ENCODE assay signal across 10 cellular contexts in the genomic region with DNA sequence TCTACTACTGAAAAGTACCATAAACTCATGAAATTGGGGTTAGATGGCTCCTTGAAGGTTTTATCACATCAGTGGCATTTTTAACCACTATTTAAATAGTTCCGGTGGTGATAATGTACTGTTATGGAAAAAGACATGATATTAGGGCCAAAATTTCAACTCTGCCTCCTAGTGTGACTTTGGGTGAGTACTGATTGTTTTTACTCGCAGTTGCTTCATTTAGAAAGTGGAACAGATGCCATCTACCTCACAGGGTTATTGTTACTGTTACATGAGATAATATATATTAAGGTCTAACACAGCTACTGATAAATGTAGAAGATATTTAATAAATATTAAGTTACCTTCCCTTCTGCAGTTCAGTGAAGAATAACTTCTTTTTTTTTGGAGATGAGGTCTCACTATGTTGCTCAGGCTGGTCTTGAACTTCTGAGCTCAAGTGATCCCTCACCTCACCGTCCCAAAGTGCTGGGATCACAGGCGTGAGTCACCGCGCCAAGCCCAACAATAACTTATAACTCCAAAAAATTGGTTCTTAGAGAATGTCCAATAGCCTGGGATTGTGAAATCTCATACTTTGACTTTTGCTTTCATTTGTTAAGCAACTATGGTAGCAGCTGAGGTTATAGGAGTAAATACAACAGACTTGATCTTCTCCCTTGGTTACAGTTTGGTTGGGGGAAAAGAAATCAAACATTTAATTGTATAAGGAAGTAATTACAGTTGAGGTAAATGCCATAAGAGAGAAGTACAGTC. TPM values are rescaled to one million over a fixed set of nuclear protein-coding genes. Genes with fewer than 3 reads are reported as not detected.
DNase-seq lines count a peak whose midpoint lies in the region; ATAC-seq and TF ChIP-seq lines count a peak whose summit lies in the region.
"Had no signal": no experiment of that assay in that cellular context is flagged by ENCODE, and none has a peak within 500 bp of the region (broad histone marks: within the 10 kb centered on the region; RNA-seq: fewer than 3 reads in every experiment).

No MANE protein-coding gene starts in this region.

- H3K36me3 Mint-ChIP-seq in progenitor cell of endocrine pancreas (ENCODE audit: insufficient read depth) = peaks cover 3% of the 10 kb centered on the region

- peak overlapping the region; percentile 38 for H3K27ac Mint-ChIP-seq in progenitor cell of endocrine pancreas

- H3K9me3 Mint-ChIP-seq in progenitor cell of endocrine pancreas (ENCODE audit: low read depth) = no peaks in the 10 kb centered on the region

- no peak overlapping the region for H3K4me3 ChIP-seq in NB4 (ENCODE audit: low read depth, low read length)
- H3K4me3 ChIP-seq: SJSA1 had no signal

- H3K4me3 Mint-ChIP-seq in progenitor cell of endocrine pancreas (ENCODE audit: low read depth) = no peak overlapping the region
- H3K4me3 Mint-ChIP-seq: brain had no signal

- DNase-seq in GM03348 (ENCODE audit: low spot score) (peak; percentile 27), NB4 (ENCODE audit: low read depth) (peak; percentile 65), fibroblast of peridontal ligament (ENCODE audit: extremely low read depth) (peak; percentile 84), progenitor cell of endocrine pancreas (ENCODE audit: low spot score, unreplicated experiment) (no peak), NCI-H748 (lab: John Stamatoyannopoulos, UW; ENCODE audit: unreplicated experiment) (no peak), anterior cingulate cortex (lab: John Stamatoyannopoulos, UW) (no peak), LoVo (ENCODE audit: low spot score) (no peak)

- ATAC-seq in GM21576 (IDR thresholded peaks at IDR 0.05; ENCODE audit: unreplicated experiment) = no peak

- H3K4me1 Mint-ChIP-seq in progenitor cell of endocrine pancreas (ENCODE audit: low read depth) = peaks cover 35% of the 10 kb centered on the region

- no peaks in the 10 kb centered on the region for H3K27me3 Mint-ChIP-seq in progenitor cell of endocrine pancreas
- H3K27me3 Mint-ChIP-seq: brain had no signal

- TF ChIP-seq POLR2A in NB4 (IDR thresholded peaks at IDR 0.05; ENCODE audit: extremely low read depth, insufficient read length) = no peak

- no peak for TF ChIP-seq CTCF in NB4 (IDR thresholded peaks at IDR 0.05; ENCODE audit: low read depth, low read length)
- TF ChIP-seq CTCF in progenitor cell of endocrine pancreas (IDR thresholded peaks at IDR 0.05; ENCODE audit: unreplicated experiment) = no peak

RNA-seq across cellular contexts. Expression of gene MEF2A, which starts 48.3 kb away (rescaled TPM):
- 36.2 TPM in 2 replicates for total RNA-seq in progenitor cell of endocrine pancreas

Comparison
In these comparisons a context has a peak if more than half of its experiments do, and no peak if none do; other contexts are left out.
1. DNase-seq: peak in GM03348 (single experiment), NB4 (single experiment) and fibroblast of peridontal ligament (single experiment); none in progenitor cell of endocrine pancreas (single experiment), NCI-H748 (single experiment), anterior cingulate cortex (0 of 58) and LoVo (single experiment).